Comparison of ENCODE assay signal across 19 cellular contexts in genomic region chr16:69201787-69202186, GRCh38. TPM values are rescaled to one million over a fixed set of nuclear protein-coding genes. Genes with fewer than 3 reads are reported as not detected.
DNase-seq lines count a peak whose midpoint lies in the region; ATAC-seq, FAIRE-seq and TF ChIP-seq lines count a peak whose summit lies in the region.
"Had no signal": no experiment of that assay in that cellular context is flagged by ENCODE, and none has a peak within 500 bp of the region (broad histone marks: within the 10 kb centered on the region; RNA-seq: fewer than 3 reads in every experiment).

No MANE protein-coding gene starts in this region.

- H3K14ac ChIP-seq in IMR-90 (replicated peaks; ENCODE audit: low read depth, low read length) = peak overlapping the region; percentile 61

- H3K9me1 ChIP-seq in IMR-90 (ENCODE audit: insufficient read depth, low read length) = peaks cover 11% of the 10 kb centered on the region
- no peaks in the 10 kb centered on the region for H3K9me1 ChIP-seq in K562 (ENCODE audit: control insufficient read depth, insufficient read depth, low read length)

- H3K4ac ChIP-seq in IMR-90 (ENCODE audit: low read depth, low read length) = peak overlapping the region; percentile 40; the same call in 1 of the 2 replicates

- peak overlapping the region; percentile 42; the same call in 1 of the 2 replicates for H2AK5ac ChIP-seq in IMR-90 (ENCODE audit: low read depth, low read length)

- H3K9me3 ChIP-seq in IMR-90 (ENCODE audit: control insufficient read depth, insufficient read depth, low read length) (no peaks in the 10 kb centered on the region), K562 (replicated peaks; ENCODE audit: control insufficient read depth, insufficient read depth, low read depth, low read length) (no peaks in the 10 kb centered on the region), esophagus squamous epithelium (no peaks in the 10 kb centered on the region), parathyroid adenoma (ENCODE audit: control insufficient read depth, low read length) (no peaks in the 10 kb centered on the region)
- H3K9me3 ChIP-seq: Caco-2, pancreas had no signal

- peak overlapping the region; percentile 34; the same call in 1 of the 2 replicates for H4K5ac ChIP-seq in IMR-90 (ENCODE audit: low read depth, low read length)

- no TSS peak for BruUV-seq in IMR-90 (replicated peaks; lab: Mats Ljungman, UMichigan)
- BruUV-seq in K562 (replicated peaks; lab: Mats Ljungman, UMichigan) = no TSS peak

- no peak overlapping the region for H2AK9ac ChIP-seq in IMR-90 (replicated peaks; ENCODE audit: low read depth, low read length, poor library complexity)

- WGBS in IMR-90 (ENCODE audit: extremely low coverage in 2 of 2, insufficient read length in 1 of 2), 2 experiments = no CpG with 5 or more reads among the region's 2 CpGs
- WGBS in K562 (ENCODE audit: insufficient coverage, low coverage, missing lambda C conversion rate) = 45% methylated on average over 2 of the region's 2 CpGs
- WGBS in esophagus squamous epithelium, 2 donors = 21 to 40% methylated on average over 2 of the region's 2 CpGs

- CTCF ChIA-PET in IMR-90 (lab: Yijun Ruan, JAX) (interaction anchor here (0.5 kb wide), 1 partner anchor 14 kb away, joined by 7 read pairs; no protein-coding TSS in a partner anchor), K562 (lab: Yijun Ruan, JAX; ENCODE audit: low intra/inter-chr PET ratio) (no interaction called here)
- CTCF ChIA-PET in activated naive CD4-positive, alpha-beta T cell treated with anti-CD3 and anti-CD28 coated beads, Interleukin-2, amount 10 ng/mL, durations not matched to agents 7 days and 5 days (lab: Charles Lee) = no interaction called here

- H2BK120ac ChIP-seq in IMR-90 (ENCODE audit: low read depth, low read length) = peak overlapping the region; percentile 35; the same call in 1 of the 2 replicates

- no peak overlapping the region for H3K27ac Mint-ChIP-seq in activated naive CD4-positive, alpha-beta T cell treated with anti-CD3 and anti-CD28 coated beads, Interleukin-2, amount 10 ng/mL, durations not matched to agents 7 days and 5 days
- H3K27ac Mint-ChIP-seq: activated naive CD8-positive, alpha-beta T cell treated with anti-CD3 and anti-CD28 coated beads, Interleukin-2, amount 10 ng/mL, durations not matched to agents 7 days and 5 days had no signal

- H3K23ac ChIP-seq in IMR-90 (ENCODE audit: low read depth, low read length) = peak overlapping the region; percentile 63; the same call in 1 of the 2 replicates

- DNase-seq in IMR-90 (peak; percentile 30), K562 (ENCODE audit: extremely low read depth in 1 of 4, low spot score in 3 of 4) (no peak), esophagus squamous epithelium (lab: John Stamatoyannopoulos, UW) (no peak), left lobe of liver (ENCODE audit: low spot score) (no peak)
- no peak for DNase-seq in activated naive CD4-positive, alpha-beta T cell treated with anti-CD3 and anti-CD28 coated beads, Interleukin-2, amount 10 ng/mL, durations not matched to agents 7 days and 5 days
- DNase-seq: activated CD4-positive, CD25-positive, alpha-beta regulatory T cell; activated naive CD8-positive, alpha-beta T cell treated with anti-CD3 and anti-CD28 coated beads, Interleukin-2, amount 10 ng/mL, durations not matched to agents 7 days and 5 days; activated T-cell treated with anti-CD3 and anti-CD28 coated beads, Interleukin-2, amount 50 U/mL, for 72 hours; Caco-2; central memory CD4-positive, alpha-beta T cell; foreskin fibroblast; HCEC 1CT; NCI-H1105; NCI-H748 treated with DMSO at 0.1 percent for 48 hours; pancreas; stimulated activated CD4-positive, alpha-beta T cell treated with anti-CD3 and anti-CD28 coated beads, Interleukin-1b, Interleukin-23, amount 100 ng/mL, for 48 hours had no signal

- peaks cover 1% of the 10 kb centered on the region for H3K36me3 Mint-ChIP-seq in activated naive CD4-positive, alpha-beta T cell treated with anti-CD3 and anti-CD28 coated beads, Interleukin-2, amount 10 ng/mL, durations not matched to agents 7 days and 5 days
- H3K36me3 Mint-ChIP-seq: activated naive CD8-positive, alpha-beta T cell treated with anti-CD3 and anti-CD28 coated beads, Interleukin-2, amount 10 ng/mL, durations not matched to agents 7 days and 5 days had no signal

- no peaks in the 10 kb centered on the region for H3K27me3 Mint-ChIP-seq in activated naive CD4-positive, alpha-beta T cell treated with anti-CD3 and anti-CD28 coated beads, Interleukin-2, amount 10 ng/mL, durations not matched to agents 7 days and 5 days
- H3K27me3 Mint-ChIP-seq: activated naive CD8-positive, alpha-beta T cell treated with anti-CD3 and anti-CD28 coated beads, Interleukin-2, amount 10 ng/mL, durations not matched to agents 7 days and 5 days had no signal

- H3K36me3 ChIP-seq in IMR-90 (ENCODE audit: control insufficient read depth, insufficient read depth, low read length) = no peaks in the 10 kb centered on the region
- H3K36me3 ChIP-seq in K562 (ENCODE audit: control insufficient read depth, insufficient read depth, low read length) = no peaks in the 10 kb centered on the region
- no peaks in the 10 kb centered on the region for H3K36me3 ChIP-seq in esophagus squamous epithelium
- H3K36me3 ChIP-seq in parathyroid adenoma (ENCODE audit: control insufficient read depth, insufficient read depth, low read length) = no peaks in the 10 kb centered on the region
- H3K36me3 ChIP-seq: pancreas had no signal

- H3K9me3 Mint-ChIP-seq in activated naive CD4-positive, alpha-beta T cell treated with anti-CD3 and anti-CD28 coated beads, Interleukin-2, amount 10 ng/mL, durations not matched to agents 7 days and 5 days = no peaks in the 10 kb centered on the region
- H3K9me3 Mint-ChIP-seq: activated naive CD8-positive, alpha-beta T cell treated with anti-CD3 and anti-CD28 coated beads, Interleukin-2, amount 10 ng/mL, durations not matched to agents 7 days and 5 days; activated T-cell treated with anti-CD3 and anti-CD28 coated beads, Interleukin-2, amount 50 U/mL, for 72 hours had no signal

- peak overlapping the region; percentile 6; the same call in 1 of the 2 replicates for H3K9ac ChIP-seq in IMR-90 (ENCODE audit: low read depth, low read length)
- H3K9ac ChIP-seq in K562 (ENCODE audit: insufficient read depth in 1 of 2, low read depth in 2 of 2, low read length in 2 of 2) = no peak overlapping the region
- H3K9ac ChIP-seq in parathyroid adenoma = no peak overlapping the region

- no peak overlapping the region for H3K56ac ChIP-seq in IMR-90 (ENCODE audit: extremely low read depth, insufficient read depth, low read length)

- no peak overlapping the region for H3K4me3 Mint-ChIP-seq in activated naive CD4-positive, alpha-beta T cell treated with anti-CD3 and anti-CD28 coated beads, Interleukin-2, amount 10 ng/mL, durations not matched to agents 7 days and 5 days
- H3K4me3 Mint-ChIP-seq: activated naive CD8-positive, alpha-beta T cell treated with anti-CD3 and anti-CD28 coated beads, Interleukin-2, amount 10 ng/mL, durations not matched to agents 7 days and 5 days; activated T-cell treated with anti-CD3 and anti-CD28 coated beads, Interleukin-2, amount 50 U/mL, for 72 hours had no signal

- peaks cover 12 to 76% of the 10 kb centered on the region in 2 experiments for H3K79me1 ChIP-seq in IMR-90 (ENCODE audit: low read depth in 1 of 2, low read length in 2 of 2)

- dilution Hi-C loops in IMR-90 (cut with HindIII; ENCODE audit: low sequenced_read_pairs, unreplicated experiment) = no loop called here

- H4K20me1 ChIP-seq in IMR-90 (ENCODE audit: insufficient read depth, low read length) (peaks cover 45% of the 10 kb centered on the region; the same call in 1 of the 2 replicates), K562 (replicated peaks; ENCODE audit: control insufficient read depth, insufficient read depth, low read length) (no peaks in the 10 kb centered on the region)

- H3K27me3 ChIP-seq in IMR-90 (ENCODE audit: control insufficient read depth, insufficient read depth, low read length) = no peaks in the 10 kb centered on the region
- no peaks in the 10 kb centered on the region for H3K27me3 ChIP-seq in K562 (ENCODE audit: control insufficient read depth in 2 of 2, insufficient read depth in 2 of 2, low read length in 2 of 2)
- no peaks in the 10 kb centered on the region for H3K27me3 ChIP-seq in esophagus squamous epithelium
- no peaks in the 10 kb centered on the region for H3K27me3 ChIP-seq in parathyroid adenoma (ENCODE audit: control insufficient read depth, insufficient read depth, low read length)
- H3K27me3 ChIP-seq: pancreas had no signal

- peak overlapping the region; percentile 62 for H2BK5ac ChIP-seq in IMR-90 (ENCODE audit: low read depth, low read length, poor library complexity, severe bottlenecking)

- FAIRE-seq in K562 (lab: Jason Lieb, UNC) = no peak
- FAIRE-seq: GM19239, pancreas had no signal

- H4K8ac ChIP-seq in IMR-90 (ENCODE audit: low read depth in 2 of 2, low read length in 2 of 2) = peak overlapping the region in 1 of 2 experiments; percentile 14; a peak in 1 of 4 replicates

- H3K79me2 ChIP-seq in K562 (ENCODE audit: control insufficient read depth, insufficient read depth, low read length) (no peaks in the 10 kb centered on the region; the same call in 2 of the 3 replicates), parathyroid adenoma (peaks cover 39% of the 10 kb centered on the region)

- peak overlapping the region; percentile 31; the same call in 1 of the 2 replicates for H3K4me2 ChIP-seq in IMR-90 (ENCODE audit: low read depth, low read length)
- H3K4me2 ChIP-seq in K562 (ENCODE audit: insufficient read depth, low read length) = no peak overlapping the region
- peak overlapping the region; percentile 13 for H3K4me2 ChIP-seq in parathyroid adenoma (ENCODE audit: low read length)

- no peak for TF ChIP-seq EP300 in K562 (IDR thresholded peaks at IDR 0.05; ENCODE audit: low read length)

- H3K27ac ChIP-seq in IMR-90 (ENCODE audit: insufficient read depth, low read length) = peak overlapping the region; percentile 41; the same call in 1 of the 2 replicates
- H3K27ac ChIP-seq in K562 (ENCODE audit: extremely low read depth, low read depth, low read length) = no peak overlapping the region
- peak overlapping the region in 3 of 4 donors; percentile 49 to 66 (median 59) for H3K27ac ChIP-seq in esophagus squamous epithelium
- H3K27ac ChIP-seq in parathyroid adenoma = peak overlapping the region; percentile 33
- H3K27ac ChIP-seq: pancreas had no signal

- TF ChIP-seq RAD21 in IMR-90 (IDR thresholded peaks at IDR 0.05; ENCODE audit: low read length) (no peak), K562 (CRISPR knock-in tag; conservative IDR thresholded peaks at IDR 0.05 in 1 of 2, IDR thresholded peaks at IDR 0.05 in 1 of 2) (no peak)

- H3K4me1 Mint-ChIP-seq in activated naive CD4-positive, alpha-beta T cell treated with anti-CD3 and anti-CD28 coated beads, Interleukin-2, amount 10 ng/mL, durations not matched to agents 7 days and 5 days = peaks cover 12% of the 10 kb centered on the region

- intact Hi-C loops in IMR-90 (cut with micrococcal nuclease) = no loop called here
- intact Hi-C loops in K562 (cut with micrococcal nuclease) = no loop called here
- intact Hi-C loops in esophagus squamous epithelium (cut with DNase I) = no loop called here

- POLR2A ChIA-PET in IMR-90 (lab: Charles Lee; ENCODE audit: unreplicated experiment) = interaction anchor here (0.8 kb wide), 1 partner anchor 13 kb away, joined by 3 read pairs; no protein-coding TSS in a partner anchor
- POLR2A ChIA-PET in K562 (lab: Yijun Ruan, JAX) = no interaction called here

- TF ChIP-seq POLR2A in IMR-90 (IDR thresholded peaks at IDR 0.05; ENCODE audit: low read depth, low read length) (no peak), K562 (conservative IDR thresholded peaks at IDR 0.05) (no peak), esophagus squamous epithelium (IDR thresholded peaks at IDR 0.05) (no peak)

- in situ Hi-C loops in IMR-90 (cut with MboI; ENCODE audit: low sequenced_read_pairs) = no loop called here
- in situ Hi-C loops in K562 (cut with MboI) = no loop called here

- H3K4me1 ChIP-seq in IMR-90 (ENCODE audit: control insufficient read depth, insufficient read depth, low read length) = peaks cover 31% of the 10 kb centered on the region
- no peaks in the 10 kb centered on the region; a peak in 1 of 5 replicates for H3K4me1 ChIP-seq in K562 (replicated peaks in 1 of 2; ENCODE audit: control insufficient read depth in 2 of 2, insufficient read depth in 2 of 2, low read length in 2 of 2)
- peaks cover 12 to 93% (median 50%) of the 10 kb centered on the region in 3 donors for H3K4me1 ChIP-seq in esophagus squamous epithelium
- H3K4me1 ChIP-seq in parathyroid adenoma = peaks cover 17% of the 10 kb centered on the region

- H4K91ac ChIP-seq in IMR-90 (ENCODE audit: insufficient read depth, low read depth, low read length) = peak overlapping the region; percentile 35; the same call in 1 of the 2 replicates

- H3K4me3 ChIP-seq in IMR-90 (ENCODE audit: insufficient read depth, low read depth, low read length) (no peak overlapping the region), K562 (no peak overlapping the region), esophagus squamous epithelium (no peak overlapping the region), parathyroid adenoma (ENCODE audit: low read depth, low read length) (no peak overlapping the region)
- H3K4me3 ChIP-seq: pancreas had no signal

- no peak overlapping the region for H2AFZ ChIP-seq in IMR-90 (replicated peaks; ENCODE audit: low read length, poor library complexity)
- no peak overlapping the region for H2AFZ ChIP-seq in K562 (ENCODE audit: low read depth, low read length)
- H2AFZ ChIP-seq in parathyroid adenoma = no peak overlapping the region

- ATAC-seq in IMR-90 (ENCODE audit: low read depth) = no peak; the same call in 1 of the 2 replicates
- ATAC-seq in K562 = peak; percentile 33; the same call in 1 of the 3 replicates
- ATAC-seq in HG03432 (IDR thresholded peaks at IDR 0.05; ENCODE audit: unreplicated experiment) = no peak
- ATAC-seq in left lobe of liver = no peak
- ATAC-seq: activated T-cell treated with anti-CD3 and anti-CD28 coated beads, Interleukin-2, amount 50 U/mL, for 72 hours had no signal

- peak overlapping the region; percentile 48 for H3K18ac ChIP-seq in IMR-90 (ENCODE audit: low read depth, low read length)

- TF ChIP-seq CTCF in IMR-90 (conservative IDR thresholded peaks at IDR 0.05; ENCODE audit: low read depth, low read length) = no peak
- no peak for TF ChIP-seq CTCF in K562 (IDR thresholded peaks at IDR 0.05 in 2 of 3, conservative IDR thresholded peaks at IDR 0.05 in 1 of 3; ENCODE audit: insufficient read depth in 2 of 3, low read depth in 1 of 3, low read length in 3 of 3)
- no peak for TF ChIP-seq CTCF in esophagus squamous epithelium (IDR thresholded peaks at IDR 0.05)
- TF ChIP-seq CTCF in parathyroid adenoma (IDR thresholded peaks at IDR 0.05) = no peak

- H2BK15ac ChIP-seq in IMR-90 (ENCODE audit: low read depth, low read length) = 0 out of 3 replicates have a peak overlapping the region, but pooled peaks have one; percentile 9

- H2BK20ac ChIP-seq in IMR-90 (ENCODE audit: low read depth, low read length) = peak overlapping the region; percentile 29; the same call in 1 of the 2 replicates

RNA-seq across cellular contexts. Expression of gene SNTB2, which starts 14.8 kb away (rescaled TPM):
- total RNA-seq in IMR-90 (2012; rRNA removed) = 47.5 and 58.0 TPM in 2 replicates
- 23.5 and 24.8 TPM in 2 replicates for polyA plus RNA-seq in IMR-90 (2012; rRNA removed)
- 7.3 and 30.5 TPM in 2 replicates for polyA plus RNA-seq in IMR-90 (2012; cell fraction: cytosol; rRNA removed)
- polyA plus RNA-seq in IMR-90 (2012; cell fraction: nucleus; rRNA removed; ENCODE audit: low replicate concordance) = 43.5 and 44.6 TPM in 2 replicates
- total RNA-seq in K562 (2011; cell fraction: chromatin; rRNA removed; ENCODE audit: low replicate concordance) = 14.8 and 24.0 TPM in 2 replicates
- total RNA-seq in K562 (2011; cell fraction: nucleolus; rRNA removed) = 8.5 and 12.0 TPM in 2 replicates
- total RNA-seq in K562 (2011; cell fraction: nucleoplasm; rRNA removed) = 7.2 and 14.4 TPM in 2 replicates
- 6.9 and 15.5 TPM in 2 replicates for total RNA-seq in K562 (2014; rRNA removed)
- 5.7 and 7.2 TPM in 2 replicates for total RNA-seq in K562 (2014; rRNA removed; fragmentation: Illumina TruSeq; extraction: Trizol)
- 6.3 TPM in 2 replicates for total RNA-seq in K562 (2015; rRNA removed; fragmentation: Illumina TruSeq; extraction: Trizol)
- total RNA-seq in K562 (2021) = 13.7 and 14.1 TPM in 2 replicates
- 7.6 and 9.5 TPM in 2 replicates for polyA plus RNA-seq in K562 (2011; rRNA removed)
- polyA plus RNA-seq in K562 (2011; cell fraction: cytosol; rRNA removed) = 4.5 and 4.8 TPM in 2 replicates
- 15.6 and 17.4 TPM in 2 replicates for polyA plus RNA-seq in K562 (2011; cell fraction: nucleus; rRNA removed)
- 2.5 and 4.1 TPM in 2 replicates for polyA plus RNA-seq in K562 (2012)
- 3.4 and 3.9 TPM in 2 replicates for polyA plus RNA-seq in K562 (2014; fragmentation: Illumina TruSeq; extraction: Trizol)
- polyA plus RNA-seq in K562 (2014; fragmentation: Nextera tagmentation; extraction: Ambion mirVana) = 1 to 10 TPM; 1.2 to 1.9 TPM
- polyA plus RNA-seq in K562 (2014; rRNA removed) = 4.1 and 4.4 TPM in 2 replicates
- 10.0 and 12.0 TPM in 2 replicates for polyA minus RNA-seq in K562 (2011; rRNA and poly(A)+ RNA removed)
- 7.0 and 10.4 TPM in 2 replicates for polyA minus RNA-seq in K562 (2011; cell fraction: cytosol; rRNA and poly(A)+ RNA removed)
- polyA minus RNA-seq in K562 (2011; cell fraction: nucleus; rRNA and poly(A)+ RNA removed) = 4.4 and 10.4 TPM in 2 replicates
- 10 to 100 TPM; 25.5 to 49.6 (median 25.9) TPM for total RNA-seq in esophagus squamous epithelium
- 11.6 TPM for total RNA-seq in left lobe of liver
